ENCODE assay signal across 16 cellular contexts in genomic region chr17:45974916-45975630, GRCh38. TPM values are rescaled to one million over a fixed set of nuclear protein-coding genes. Genes with fewer than 3 reads are reported as not detected.
"Had no signal": no experiment of that assay in that cellular context is flagged by ENCODE, and none has a peak within 500 bp of the region (broad histone marks: within the 10 kb centered on the region; RNA-seq: fewer than 3 reads in every experiment).

No MANE protein-coding gene starts in this region.

- H3K9me3 ChIP-seq: ovary had no signal

- H3K79me2 ChIP-seq: hepatocyte had no signal

- H3K4me3 ChIP-seq: hepatocyte, lung, ovary had no signal

- DNase-seq: activated CD4-positive, alpha-beta T cell treated with anti-CD3 and anti-CD28 coated beads for 4 hours; activated CD8-positive, alpha-beta memory T cell treated with anti-CD3 and anti-CD28 coated beads, Interleukin-2, amount 50 U/mL, for 48 hours; activated CD8-positive, alpha-beta T cell treated with anti-CD3 and anti-CD28 coated beads for 36 hours; effector memory CD8-positive, alpha-beta T cell; left cardiac atrium; ovary; stimulated activated CD4-positive, alpha-beta T cell treated with anti-CD3 and anti-CD28 coated beads, Interleukin-15, amount 100 ng/mL, for 24 hours; stimulated activated CD4-positive, alpha-beta T cell treated with anti-CD3 and anti-CD28 coated beads, Interleukin-4, amount 100 ng/mL, for 4 hours; trophoblast cell had no signal

- H3K36me3 ChIP-seq: ovary had no signal

- ATAC-seq: activated CD8-positive, alpha-beta T cell treated with anti-CD3 and anti-CD28 coated beads for 36 hours; effector memory CD8-positive, alpha-beta T cell; left cardiac atrium had no signal

- H3K4me2 ChIP-seq: hepatocyte had no signal

- H3K27ac Mint-ChIP-seq: activated CD8-positive, alpha-beta T cell treated with anti-CD3 and anti-CD28 coated beads for 36 hours; effector memory CD8-positive, alpha-beta T cell had no signal

- H3K27ac ChIP-seq: epithelial cell of prostate, hepatocyte, ovary had no signal

- H3K27me3 ChIP-seq: hepatocyte, ovary had no signal

- H2AFZ ChIP-seq: hepatocyte had no signal

- H3K4me3 Mint-ChIP-seq: activated CD8-positive, alpha-beta T cell treated with anti-CD3 and anti-CD28 coated beads for 36 hours; effector memory CD8-positive, alpha-beta T cell had no signal

RNA-seq across cellular contexts. Expression of gene STH, which starts 24.0 kb away (rescaled TPM):
- total RNA-seq: activated CD8-positive, alpha-beta T cell treated with anti-CD3 and anti-CD28 coated beads for 36 hours; cardiac septum; hepatocyte; left cardiac atrium; lung; ovary; renal cortical epithelial cell; T-helper 2 cell treated with Interferon-gamma antibody and Interleukin-4, amounts not matched to agents 100 ng/mL and 5 ng/mL, for 36 hours had no signal
- polyA plus RNA-seq: hepatocyte, lung, neural cell, ovary had no signal
